ENCODE assay signal across 17 cellular contexts in genomic region chr16:86048882-86049585, GRCh38.
A peak's percentile ranks its signal among the peaks of the same experiment; 100 is the strongest.
DNase-seq lines count a peak whose midpoint lies in the region; ATAC-seq and TF ChIP-seq lines count a peak whose summit lies in the region.
"Had no signal": no experiment of that assay in that cellular context is flagged by ENCODE, and none has a peak within 500 bp of the region (broad histone marks: within the 10 kb centered on the region; RNA-seq: fewer than 3 reads in every experiment).

No MANE protein-coding gene starts in this region.

- H3K36me3 ChIP-seq in SK-N-SH (replicated peaks in 1 of 2; ENCODE audit: control insufficient read depth in 1 of 2, insufficient read depth in 2 of 2, low read length in 1 of 2), result no peaks in the 10 kb centered on the region
- H3K36me3 ChIP-seq in HEK293 (ENCODE audit: control insufficient read depth in 2 of 2, insufficient read depth in 1 of 2, low read length in 2 of 2), result no peaks in the 10 kb centered on the region
- H3K36me3 ChIP-seq: cardiac muscle cell, tibial artery had no signal

- ATAC-seq in SK-N-SH treated with all-trans-retinoic acid at 6 μM for 48 hours, result no peak
- peak; percentile 23 for ATAC-seq in WTC11
- no peak for ATAC-seq in HG03442 (IDR thresholded peaks at IDR 0.05; ENCODE audit: unreplicated experiment)
- no peak for ATAC-seq in HG02884 (IDR thresholded peaks at IDR 0.05; ENCODE audit: unreplicated experiment)
- ATAC-seq in HG03432 (IDR thresholded peaks at IDR 0.05; ENCODE audit: unreplicated experiment), result no peak
- ATAC-seq: left cardiac atrium; stimulated activated naive B cell treated with anti-CD40 and anti-IgM and Interleukin-4, amounts not matched to agents 10 μg/mL and 1 μg/mL and 100 μg/mL, for 72 hours had no signal

- H3K36me3 Mint-ChIP-seq in WTC11, result no peaks in the 10 kb centered on the region
- H3K36me3 Mint-ChIP-seq: stimulated activated naive B cell treated with anti-CD40 and anti-IgM and Interleukin-4, amounts not matched to agents 10 μg/mL and 1 μg/mL and 100 μg/mL, for 72 hours had no signal

- no peaks in the 10 kb centered on the region for H3K9me3 ChIP-seq in SK-N-SH
- no peaks in the 10 kb centered on the region for H3K9me3 ChIP-seq in HEK293 (ENCODE audit: control insufficient read depth, insufficient read depth, low read depth, low read length)
- H3K9me3 ChIP-seq: tibial artery had no signal

- CTCF ChIA-PET in SK-N-SH (lab: Yijun Ruan, JAX), result interaction anchor here (0.9 to 1.0 kb wide), 2 partner anchors 33 to 469 kb away, joined by 3 read pairs; no protein-coding TSS in a partner anchor
- CTCF ChIA-PET in HEK293 (lab: Yijun Ruan, JAX), result interaction anchor here (0.5 to 2.0 kb wide), 11 partner anchors 9 to 1037 kb away, joined by 3 to 9 read pairs (median 4); no protein-coding TSS in a partner anchor
- CTCF ChIA-PET in WTC11 (lab: Charles Lee), result interaction anchor here (0.6 to 2.7 kb wide), 26 partner anchors 10 to 479 kb away, joined by 3 to 22 read pairs (median 4); no protein-coding TSS in a partner anchor

- peaks cover 12% of the 10 kb centered on the region for H3K4me1 Mint-ChIP-seq in WTC11

- H4K20me1 ChIP-seq in SK-N-SH (ENCODE audit: insufficient read depth), result no peaks in the 10 kb centered on the region

- DNase-seq in SK-N-SH, result no peak
- peak; percentile 61 for DNase-seq in WTC11 (ENCODE audit: low spot score)
- peak; percentile 3 for DNase-seq in retina
- DNase-seq: C1 segment of cervical spinal cord; effector CD4-positive, alpha-beta T cell; left cardiac atrium; midbrain; NCI-H1694 treated with DMSO at 0.1 percent for 48 hours; NCI-H446; stimulated activated naive B cell treated with anti-CD40 and anti-IgM and Interleukin-4, amounts not matched to agents 10 μg/mL and 1 μg/mL and 100 μg/mL, for 72 hours; tibial artery had no signal

- no peak overlapping the region for H3K4me2 ChIP-seq in SK-N-SH

- WGBS in SK-N-SH (ENCODE audit: low lambda C conversion rate), result 9% methylated on average over 10 of the region's 11 CpGs

- H3K27ac ChIP-seq in SK-N-SH (ENCODE audit: low read depth in 2 of 2, low read length in 1 of 2) (no peak overlapping the region), HEK293 (ENCODE audit: extremely low read depth, low read depth, low read length) (no peak overlapping the region)
- H3K27ac ChIP-seq: tibial artery had no signal

- peaks cover 95% of the 10 kb centered on the region for H3K27me3 ChIP-seq in SK-N-SH (ENCODE audit: insufficient read depth)
- H3K27me3 ChIP-seq: cardiac muscle cell had no signal

- no peaks in the 10 kb centered on the region for H3K79me2 ChIP-seq in SK-N-SH (ENCODE audit: insufficient read depth)

- no peak overlapping the region for H3K27ac Mint-ChIP-seq in WTC11

- no peaks in the 10 kb centered on the region for H3K9me3 Mint-ChIP-seq in WTC11
- H3K9me3 Mint-ChIP-seq: stimulated activated naive B cell treated with anti-CD40 and anti-IgM and Interleukin-4, amounts not matched to agents 10 μg/mL and 1 μg/mL and 100 μg/mL, for 72 hours had no signal

- no peaks in the 10 kb centered on the region for H3F3A ChIP-seq in SK-N-SH (replicated peaks; ENCODE audit: insufficient read depth)

- no peak for TF ChIP-seq EP300 in SK-N-SH (IDR thresholded peaks at IDR 0.05; ENCODE audit: borderline replicate concordance in 1 of 2, low read depth in 1 of 2, low read length in 1 of 2)

- POLR2A ChIA-PET in SK-N-SH (lab: Yijun Ruan, JAX) (no interaction called here), HEK293 (lab: Yijun Ruan, JAX) (no interaction called here), WTC11 (lab: Charles Lee) (interaction anchor here (0.5 kb wide), 1 partner anchor 72 kb away, joined by 5 read pairs; no protein-coding TSS in a partner anchor)

- H2AFZ ChIP-seq in SK-N-SH (ENCODE audit: low read depth), result no peak overlapping the region

- H3K4me1 ChIP-seq in SK-N-SH (ENCODE audit: control insufficient read depth in 1 of 2, insufficient read depth in 2 of 2, low read depth in 1 of 2, low read length in 1 of 2) (no peaks in the 10 kb centered on the region), HEK293 (ENCODE audit: control insufficient read depth, insufficient read depth, low read length) (no peaks in the 10 kb centered on the region; the same call in none of the 2 replicates)

- H3K4me3 Mint-ChIP-seq in WTC11, result no peak overlapping the region
- H3K4me3 Mint-ChIP-seq: stimulated activated naive B cell treated with anti-CD40 and anti-IgM and Interleukin-4, amounts not matched to agents 10 μg/mL and 1 μg/mL and 100 μg/mL, for 72 hours had no signal

- no peaks in the 10 kb centered on the region for H3K9me2 ChIP-seq in SK-N-SH

- no peaks in the 10 kb centered on the region; the same call in 1 of the 2 replicates for H3K27me3 Mint-ChIP-seq in WTC11 (ENCODE audit: low read depth)

- peak; percentile 17; the same call in 1 of the 2 replicates for TF ChIP-seq CTCF in SK-N-SH (IDR thresholded peaks at IDR 0.05)
- TF ChIP-seq CTCF in HEK293 (tag by site-specific recombination; IDR thresholded peaks at IDR 0.05), result 0 out of 2 replicates have a peak, but pooled peaks have one; percentile 13
- TF ChIP-seq CTCF in WTC11 (IDR thresholded peaks at IDR 0.05), result 0 out of 2 replicates have a peak, but pooled peaks have one; percentile 27

- TF ChIP-seq RAD21 in SK-N-SH (IDR thresholded peaks at IDR 0.05; ENCODE audit: low read length), result no peak

- H3K4me3 ChIP-seq in SK-N-SH (ENCODE audit: low read depth in 2 of 2, low read length in 1 of 2), result no peak overlapping the region
- H3K4me3 ChIP-seq in HEK293 (ENCODE audit: low read depth, low read length), result no peak overlapping the region
- H3K4me3 ChIP-seq: cardiac muscle cell, tibial artery had no signal

- H3K9ac ChIP-seq in SK-N-SH, result no peak overlapping the region

TF ChIP-seq in SK-N-SH, 30 proteins besides CTCF, POLR2A, EP300 and RAD21 (continues in another document):
- no peak for TF ChIP-seq MAX (IDR thresholded peaks at IDR 0.05; ENCODE audit: low read depth)
- no peak for TF ChIP-seq GATA2 (CRISPR knock-in tag; IDR thresholded peaks at IDR 0.05)
- no peak for TF ChIP-seq PBX3 (IDR thresholded peaks at IDR 0.05)

TF ChIP-seq in SK-N-SH treated with all-trans-retinoic acid at 6 μM for 48 hours, 23 proteins besides CTCF, POLR2A, EP300 and RAD21 (continues in another document):
- TF ChIP-seq TCF4 (CRISPR knock-in tag; IDR thresholded peaks at IDR 0.05; ENCODE audit: borderline replicate concordance), result no peak
- TF ChIP-seq ZNF565 (CRISPR knock-in tag; conservative IDR thresholded peaks at IDR 0.05; ENCODE audit: low read depth), result no peak
- no peak for TF ChIP-seq PATZ1 (CRISPR knock-in tag; IDR thresholded peaks at IDR 0.05; ENCODE audit: borderline replicate concordance)

TF ChIP-seq in HEK293, 187 proteins besides CTCF, POLR2A, EP300 and RAD21:
- TF ChIP-seq ZIC2 (tag by site-specific recombination; IDR thresholded peaks at IDR 0.05) (peak; percentile 37), ZNF280C (tag by site-specific recombination; IDR thresholded peaks at IDR 0.05) (no peak)

TF ChIP-seq in WTC11, 78 proteins besides CTCF, POLR2A, EP300 and RAD21:
- TF ChIP-seq ZNF423 (CRISPR knock-in tag; IDR thresholded peaks at IDR 0.05), result peak; percentile 7; the same call in 1 of the 2 replicates
- no peak for TF ChIP-seq ZNF396 (CRISPR knock-in tag; IDR thresholded peaks at IDR 0.05; ENCODE audit: borderline replicate concordance)
